In genomic region chr9:96868709-96869108, GRCh38 we compare ENCODE assay signal across 34 cellular contexts. TPM values are rescaled to one million over a fixed set of nuclear protein-coding genes. Genes with fewer than 3 reads are reported as not detected.
DNase-seq lines count a peak whose midpoint lies in the region; ATAC-seq, FAIRE-seq and TF ChIP-seq lines count a peak whose summit lies in the region.
"Had no signal": no experiment of that assay in that cellular context is flagged by ENCODE, and none has a peak within 500 bp of the region (broad histone marks: within the 10 kb centered on the region; RNA-seq: fewer than 3 reads in every experiment).

No MANE protein-coding gene starts in this region.

- no peaks in the 10 kb centered on the region for H3K79me2 ChIP-seq in HCT116 (ENCODE audit: insufficient read depth, low read length)
- H3K79me2 ChIP-seq: parathyroid adenoma had no signal

- H3K36me3 ChIP-seq in HCT116 (ENCODE audit: control insufficient read depth in 1 of 2, insufficient read depth in 2 of 2, low read length in 2 of 2) (no peaks in the 10 kb centered on the region), small intestine (ENCODE audit: control insufficient read depth in 2 of 2, insufficient read depth in 2 of 2, low read length in 2 of 2) (no peaks in the 10 kb centered on the region), WERI-Rb-1 (no peaks in the 10 kb centered on the region)
- H3K36me3 ChIP-seq: Peyer's patch, right lobe of liver, SJSA1, tibial nerve had no signal

- no peaks in the 10 kb centered on the region for H3K9me2 ChIP-seq in HCT116 (ENCODE audit: insufficient read depth)

- H4K20me1 ChIP-seq in HCT116 (ENCODE audit: insufficient read depth): no peaks in the 10 kb centered on the region

- no TSS peak for BruUV-seq in HCT116 (replicated peaks; lab: Mats Ljungman, UMichigan)

- no peaks in the 10 kb centered on the region for H3K4me1 Mint-ChIP-seq in activated T-cell treated with anti-CD3 and anti-CD28 coated beads, Interleukin-2, amount 50 U/mL, for 4 hours (ENCODE audit: low read depth)
- H3K4me1 Mint-ChIP-seq: brain; CD4-positive, CD25-positive, alpha-beta regulatory T cell; T-cell had no signal

- peak; percentile 72 for FAIRE-seq in small intestine (lab: Jason Lieb, UNC)
- FAIRE-seq: islet of Langerhans had no signal

- H3K27me3 ChIP-seq in HCT116 (ENCODE audit: insufficient read depth, low read length): no peaks in the 10 kb centered on the region
- H3K27me3 ChIP-seq in small intestine (ENCODE audit: control insufficient read depth in 2 of 2, insufficient read depth in 2 of 2, low read length in 2 of 2): no peaks in the 10 kb centered on the region
- H3K27me3 ChIP-seq in WERI-Rb-1 (ENCODE audit: insufficient read depth, low read depth, severe bottlenecking): no peaks in the 10 kb centered on the region
- H3K27me3 ChIP-seq: Peyer's patch, right lobe of liver, SJSA1, tibial nerve had no signal

- DNase-seq in HCT116 (ENCODE audit: low read depth, low spot score) (no peak), NCI-H526 treated with DMSO at 0.1 percent for 48 hours (lab: John Stamatoyannopoulos, UW) (peak; percentile 5), epithelial cell of esophagus (ENCODE audit: low read depth) (peak; percentile 79), small intestine (peak; percentile 92), WERI-Rb-1 (no peak), NCI-H774 (lab: John Stamatoyannopoulos, UW) (no peak)
- DNase-seq in activated T-cell treated with anti-CD3 and anti-CD28 coated beads, Interleukin-2, amount 50 U/mL, for 4 hours: no peak
- DNase-seq: activated CD4-positive, CD25-positive, alpha-beta regulatory T cell treated with anti-CD3 and anti-CD28 coated beads, Interleukin-2, amount 50 U/mL, for 72 hours; activated CD8-positive, alpha-beta T cell treated with anti-CD3 and anti-CD28 coated beads for 36 hours; activated effector memory CD4-positive, alpha-beta T cell treated with anti-CD3 and anti-CD28 coated beads, Interleukin-2, amount 50 U/mL, for 16 hours; activated T-cell treated with anti-CD3 and anti-CD28 coated beads for 4 hours; CD4-positive, CD25-positive, alpha-beta regulatory T cell; DMS 273 treated with DMSO at 0.1 percent for 48 hours; effector memory CD4-positive, alpha-beta T cell; GDM1; GM23248; MV-4-11; NCI-H187; Peyer's patch; right lobe of liver; stimulated activated CD4-positive, alpha-beta T cell treated with anti-CD3 and anti-CD28 coated beads, Interleukin-15, amount 100 ng/mL, for 24 hours; T-cell had no signal

- no peak for TF ChIP-seq CTCF in HCT116 (IDR thresholded peaks at IDR 0.05 in 2 of 3, conservative IDR thresholded peaks at IDR 0.05 in 1 of 3; ENCODE audit: borderline replicate concordance in 1 of 3, insufficient read depth in 1 of 3, low read depth in 2 of 3, low read length in 2 of 3)
- no peak for TF ChIP-seq CTCF in epithelial cell of esophagus (IDR thresholded peaks at IDR 0.05; ENCODE audit: insufficient read depth, low read depth, low read length, missing control alignments)
- TF ChIP-seq CTCF in WERI-Rb-1 (IDR thresholded peaks at IDR 0.05; ENCODE audit: low read depth, low read length): no peak

- H3K4me3 Mint-ChIP-seq in activated T-cell treated with anti-CD3 and anti-CD28 coated beads, Interleukin-2, amount 50 U/mL, for 4 hours: no peak overlapping the region
- H3K4me3 Mint-ChIP-seq: activated CD8-positive, alpha-beta T cell treated with anti-CD3 and anti-CD28 coated beads for 36 hours; brain; CD4-positive, CD25-positive, alpha-beta regulatory T cell; stimulated activated naive CD8-positive, alpha-beta T cell treated with anti-CD3 and anti-CD28 coated beads, Interleukin-15, Interleukin-2, amounts not matched to agents 100 ng/mL and 50 ng/mL, for 24 hours; T-cell had no signal

- H3K27ac ChIP-seq in HCT116 (ENCODE audit: low read depth, low read length): no peak overlapping the region
- H3K27ac ChIP-seq in small intestine (ENCODE audit: low read depth in 1 of 2, low read length in 1 of 2): no peak overlapping the region
- H3K27ac ChIP-seq in WERI-Rb-1: no peak overlapping the region
- H3K27ac ChIP-seq: GM23248, KMS-11, parathyroid adenoma, right lobe of liver, SJSA1, tibial nerve had no signal

- H3K4me3 ChIP-seq in HCT116 (replicated peaks in 1 of 2; ENCODE audit: low read depth in 1 of 2, low read length in 2 of 2) (no peak overlapping the region), epithelial cell of esophagus (ENCODE audit: low read length) (no peak overlapping the region), small intestine (ENCODE audit: low read depth in 1 of 2, low read length in 2 of 2) (no peak overlapping the region), WERI-Rb-1 (ENCODE audit: low read depth, low read length) (no peak overlapping the region)
- H3K4me3 ChIP-seq: GM23248, Peyer's patch, right lobe of liver, SJSA1, tibial nerve had no signal

- no peak for TF ChIP-seq POLR2A in HCT116 (IDR thresholded peaks at IDR 0.05; ENCODE audit: borderline replicate concordance, extremely low read depth, insufficient read depth, insufficient read length)

- H3K4me2 ChIP-seq in HCT116 (ENCODE audit: low read length): peak overlapping the region; percentile 6; the same call in 1 of the 2 replicates
- H3K4me2 ChIP-seq: KMS-11 had no signal

- WGBS in small intestine, 3 donors: 16 to 55% (median 37%) methylated on average over 5 of the region's 5 CpGs

- H3K9me3 ChIP-seq in HCT116 (ENCODE audit: control insufficient read depth in 1 of 2, insufficient read depth in 1 of 2, low read depth in 1 of 2, low read length in 2 of 2) (no peaks in the 10 kb centered on the region), small intestine (ENCODE audit: control insufficient read depth, low read depth) (no peaks in the 10 kb centered on the region), WERI-Rb-1 (ENCODE audit: severe bottlenecking) (no peaks in the 10 kb centered on the region)
- H3K9me3 ChIP-seq: Peyer's patch, right lobe of liver, SJSA1, tibial nerve had no signal

- POLR2A ChIA-PET in HCT116 (lab: Charles Lee): no interaction called here

- no peak overlapping the region for H2AFZ ChIP-seq in HCT116 (ENCODE audit: low read depth, low read length, poor library complexity, severe bottlenecking)
- H2AFZ ChIP-seq: GM23248, parathyroid adenoma had no signal

- H3K4me1 ChIP-seq in HCT116 (ENCODE audit: control insufficient read depth in 1 of 2, insufficient read depth in 2 of 2, low read length in 2 of 2) (peaks cover 0 to 7% of the 10 kb centered on the region in 2 experiments; a peak in 1 of 4 replicates), small intestine (ENCODE audit: control insufficient read depth in 2 of 2, insufficient read depth in 1 of 2, low read depth in 1 of 2, low read length in 1 of 2) (peaks cover 0 to 2% of the 10 kb centered on the region in 2 donors)
- H3K4me1 ChIP-seq: parathyroid adenoma, right lobe of liver, SJSA1, tibial nerve had no signal

- H3K36me3 Mint-ChIP-seq in activated T-cell treated with anti-CD3 and anti-CD28 coated beads, Interleukin-2, amount 50 U/mL, for 4 hours (ENCODE audit: insufficient read depth): peaks cover 2% of the 10 kb centered on the region
- H3K36me3 Mint-ChIP-seq: CD4-positive, CD25-positive, alpha-beta regulatory T cell had no signal

- peaks cover 5% of the 10 kb centered on the region for H3K27me3 Mint-ChIP-seq in activated T-cell treated with anti-CD3 and anti-CD28 coated beads, Interleukin-2, amount 50 U/mL, for 4 hours (ENCODE audit: low read depth)
- H3K27me3 Mint-ChIP-seq: brain had no signal

- CTCF ChIA-PET in HCT116 (lab: Charles Lee): no interaction called here

- no peak for TF ChIP-seq RAD21 in HCT116 (IDR thresholded peaks at IDR 0.05; ENCODE audit: low read depth)

- no peak for ATAC-seq in HCT116
- ATAC-seq in HG02840 (IDR thresholded peaks at IDR 0.05; ENCODE audit: low FRiP score, unreplicated experiment): no peak
- ATAC-seq in activated T-cell treated with anti-CD3 and anti-CD28 coated beads, Interleukin-2, amount 50 U/mL, for 4 hours: no peak
- ATAC-seq: activated CD8-positive, alpha-beta T cell treated with anti-CD3 and anti-CD28 coated beads for 36 hours; T-cell had no signal

- H3K9me3 Mint-ChIP-seq in activated T-cell treated with anti-CD3 and anti-CD28 coated beads, Interleukin-2, amount 50 U/mL, for 4 hours: peaks cover 5% of the 10 kb centered on the region

- intact Hi-C loops in HCT116 (cut with micrococcal nuclease): no loop called here

- RAD21 ChIA-PET in HCT116 (lab: Charles Lee; ENCODE audit: low non-redundant PET in 1 of 2, low total read pairs in 2 of 2, uncharacterized antibody in 2 of 2, unreplicated experiment in 2 of 2): no interaction called here

- no peak overlapping the region for H3K9ac ChIP-seq in HCT116 (ENCODE audit: low read length)
- H3K9ac ChIP-seq: GM23248, KMS-11, parathyroid adenoma had no signal

TF ChIP-seq in HCT116, 20 proteins besides CTCF, POLR2A, EP300 and RAD21:
- peak; percentile 54; the same call in 1 of the 2 replicates for TF ChIP-seq SP1 (IDR thresholded peaks at IDR 0.05; ENCODE audit: low read depth)
- no peak for TF ChIP-seq EZH2phosphoT487 (IDR thresholded peaks at IDR 0.05; ENCODE audit: borderline replicate concordance)
- no peak for TF ChIP-seq FOSL1 (IDR thresholded peaks at IDR 0.05; ENCODE audit: low read depth)
- TF ChIP-seq CBX3 (IDR thresholded peaks at IDR 0.05; ENCODE audit: low read depth): 0 out of 2 replicates have a peak, but pooled peaks have one; percentile 42
- 0 out of 2 replicates have a peak, but pooled peaks have one; percentile 23 for TF ChIP-seq MAX (IDR thresholded peaks at IDR 0.05)
TF ChIP-seq in HCT116: peak in this region for 3.

RNA-seq across cellular contexts. Expression of gene ZNF782, which starts 14.4 kb away (rescaled TPM):
- 3.7 TPM for total RNA-seq in HCT116 (2021; ENCODE audit: unreplicated experiment)
- polyA plus RNA-seq in HCT116 (2012): 0.60 and 0.82 TPM in 2 replicates
- 1 to 10 TPM; 1.2 to 1.8 (median 1.6) TPM for polyA plus RNA-seq in small intestine
- 1 to 10 TPM; 2.8 to 3.4 (median 3.0) TPM for total RNA-seq in activated T-cell treated with anti-CD3 and anti-CD28 coated beads, Interleukin-2, amount 50 U/mL, for 4 hours

RNA-seq across cellular contexts. Expression of gene NUTM2G, which starts 59.9 kb away (rescaled TPM):
- total RNA-seq in HCT116 (2021; ENCODE audit: unreplicated experiment): not detected
- 0.27 and 0.42 TPM in 2 replicates for polyA plus RNA-seq in HCT116 (2012)
- not detected for polyA plus RNA-seq in small intestine
- not detected for total RNA-seq in activated T-cell treated with anti-CD3 and anti-CD28 coated beads, Interleukin-2, amount 50 U/mL, for 4 hours
- total RNA-seq: activated CD8-positive, alpha-beta T cell treated with anti-CD3 and anti-CD28 coated beads for 36 hours; CD4-positive, CD25-positive, alpha-beta regulatory T cell; fibroblast of lung; GM23248; lower leg skin; mononuclear cell; Peyer's patch; SJSA1; T-cell; tibial nerve had no signal
- polyA plus RNA-seq: adipose tissue, fibroblast of lung, GM23248 had no signal

Comparison
In these comparisons a context has a peak if more than half of its experiments do, and no peak if none do; other contexts are left out.
1. DNase-seq: peak in NCI-H526 treated with DMSO at 0.1 percent for 48 hours (single experiment), epithelial cell of esophagus (single experiment) and small intestine (single experiment); none in HCT116 (single experiment), WERI-Rb-1 (single experiment), NCI-H774 (single experiment) and activated T-cell treated with anti-CD3 and anti-CD28 coated beads, Interleukin-2, amount 50 U/mL, for 4 hours (single experiment).